Comparison of ENCODE assay signal across 9 cellular contexts in genomic region chr20:35539756-35540212, GRCh38. TPM values are rescaled to one million over a fixed set of nuclear protein-coding genes. Genes with fewer than 3 reads are reported as not detected.
DNase-seq lines count a peak whose midpoint lies in the region; ATAC-seq, FAIRE-seq and TF ChIP-seq lines count a peak whose summit lies in the region.
"Had no signal": no experiment of that assay in that cellular context is flagged by ENCODE, and none has a peak within 500 bp of the region (broad histone marks: within the 10 kb centered on the region; RNA-seq: fewer than 3 reads in every experiment).

No MANE protein-coding gene starts in this region.

- H4K91ac ChIP-seq in H1 (replicated peaks; ENCODE audit: insufficient read length, low read length) = no peak overlapping the region

- H3K36me3 ChIP-seq in HEK293 (ENCODE audit: control insufficient read depth in 2 of 2, insufficient read depth in 1 of 2, low read length in 2 of 2) = peaks cover 0 to 16% of the 10 kb centered on the region in 2 experiments; a peak in 1 of 3 replicates
- H3K36me3 ChIP-seq in H1 (ENCODE audit: control insufficient read depth in 2 of 4, insufficient read depth in 4 of 4, low read length in 3 of 4) = peaks cover 0 to 4% (median 1%) of the 10 kb centered on the region in 4 experiments; a peak in 1 of 8 replicates
- H3K36me3 ChIP-seq in left ventricle myocardium inferior = peaks cover 9% of the 10 kb centered on the region

- POLR2A ChIA-PET in HEK293 (lab: Yijun Ruan, JAX) (interaction anchor here (0.9 kb wide), 1 partner anchor 85 kb away, joined by 3 read pairs; the partner anchor contains the start of gene CEP250), H1 (lab: Charles Lee; ENCODE audit: partially characterized antibody) (interaction anchor here (0.6 to 3.3 kb wide), 8 partner anchors 9 to 124 kb away, joined by 3 to 21 read pairs (median 4); partner anchors contain the start of genes CEP250 and SPAG4)

- no peaks in the 10 kb centered on the region for H4K20me1 ChIP-seq in H1 (replicated peaks in 1 of 2; ENCODE audit: control insufficient read depth in 1 of 2, insufficient read depth in 2 of 2, low read length in 2 of 2)

- no peak overlapping the region for H2BK120ac ChIP-seq in H1 (replicated peaks; ENCODE audit: low read depth, low read length)

- H3K9me3 Mint-ChIP-seq in Calu3 (ENCODE audit: low read depth, unreplicated experiment) = no peaks in the 10 kb centered on the region

- H3K27ac ChIP-seq in HEK293 (ENCODE audit: extremely low read depth, low read depth, low read length) (0 out of 2 replicates have a peak overlapping the region, but pooled peaks have one; percentile 30), H1 (ENCODE audit: low read depth, low read length) (no peak overlapping the region), left ventricle myocardium inferior (replicated peaks) (no peak overlapping the region)
- H3K27ac ChIP-seq: thoracic aorta had no signal

- H3K27me3 Mint-ChIP-seq in Calu3 (ENCODE audit: unreplicated experiment) = no peaks in the 10 kb centered on the region

- H3K4me1 ChIP-seq in HEK293 (ENCODE audit: control insufficient read depth, insufficient read depth, low read length) (peaks cover 4% of the 10 kb centered on the region; the same call in 1 of the 2 replicates), H1 (replicated peaks in 1 of 4; ENCODE audit: control insufficient read depth in 3 of 4, insufficient read depth in 4 of 4, low read length in 3 of 4) (peaks cover 2 to 6% (median 4%) of the 10 kb centered on the region in 4 experiments; a peak in 5 of 7 replicates), left ventricle myocardium inferior (peaks cover 20% of the 10 kb centered on the region)

- H3K4me2 ChIP-seq in H1 (ENCODE audit: insufficient read depth in 1 of 2, low read depth in 2 of 2, low read length in 2 of 2) = peak overlapping the region; percentile 73 to 91

- no peak for ATAC-seq in stimulated activated naive CD8-positive, alpha-beta T cell treated with anti-CD3 and anti-CD28 coated beads, Interleukin-15, Interleukin-2, amounts not matched to agents 100 U/mL and 50 U/mL, for 24 hours
- no peak for ATAC-seq in HG02763 (IDR thresholded peaks at IDR 0.05; ENCODE audit: unreplicated experiment)

- peak in 1 of 2 experiments; percentile 74; a peak in 2 of 3 replicates for TF ChIP-seq POLR2A in H1 (IDR thresholded peaks at IDR 0.05; ENCODE audit: control extremely low read depth in 1 of 2, low read depth in 2 of 2, low read length in 2 of 2)

- H3K36me3 Mint-ChIP-seq in Calu3 (ENCODE audit: insufficient read depth, unreplicated experiment) = peaks cover 28% of the 10 kb centered on the region

- H2AFZ ChIP-seq in H1 (ENCODE audit: low read length) = peak overlapping the region; percentile 91

- H2BK20ac ChIP-seq in H1 (ENCODE audit: low read length) = no peak overlapping the region

- peaks cover 6% of the 10 kb centered on the region; the same call in 1 of the 2 replicates for H3K79me1 ChIP-seq in H1 (ENCODE audit: low read depth, low read length)

- H3K23ac ChIP-seq in H1 (ENCODE audit: insufficient read length) = no peak overlapping the region

- no peak overlapping the region for H3K56ac ChIP-seq in H1 (replicated peaks; ENCODE audit: insufficient read length, low read depth, low read length)

- no peak for TF ChIP-seq EP300 in H1 (IDR thresholded peaks at IDR 0.05; ENCODE audit: borderline replicate concordance in 1 of 2, low read depth in 2 of 2, low read length in 2 of 2)

- CTCF ChIA-PET in Calu3 (lab: Charles Lee) = interaction anchor here (0.5 to 1.0 kb wide), 6 partner anchors 13 to 403 kb away, joined by 3 to 5 read pairs (median 4); no protein-coding TSS in a partner anchor
- CTCF ChIA-PET in HEK293 (lab: Yijun Ruan, JAX) = interaction anchor here (0.9 kb wide), 1 partner anchor 233 kb away, joined by 4 read pairs; no protein-coding TSS in a partner anchor
- CTCF ChIA-PET in H1 (lab: Charles Lee; ENCODE audit: partially characterized antibody) = interaction anchor here (0.6 to 1.3 kb wide), 2 partner anchors 27 to 445 kb away, joined by 3 read pairs; no protein-coding TSS in a partner anchor

- intact Hi-C loops in Calu3 (cut with micrococcal nuclease; ENCODE audit: unreplicated experiment) = no loop called here
- intact Hi-C loops in left ventricle myocardium inferior (cut with micrococcal nuclease) = no loop called here

- WGBS in H1 (ENCODE audit: extremely low coverage in 1 of 2, insufficient coverage in 1 of 2, insufficient read length in 1 of 2, insufficient replicate concordance in 2 of 2, low coverage in 1 of 2, low lambda C conversion rate in 2 of 2, missing lambda C conversion rate in 1 of 2), 2 experiments = 26% methylated on average over 11 of the region's 11 CpGs; no CpG with 5 or more reads in 1 of the 2 experiments

- no peak overlapping the region for H2BK15ac ChIP-seq in H1 (ENCODE audit: low read length)

- peak overlapping the region; percentile 85 for H4K5ac ChIP-seq in H1 (ENCODE audit: insufficient read length, low read depth, low read length)

- no peak overlapping the region for H3K18ac ChIP-seq in H1 (ENCODE audit: extremely low read depth, low read length)

- no peak overlapping the region for H3K4ac ChIP-seq in H1 (replicated peaks; ENCODE audit: insufficient read length, low read depth, low read length)

- no peak for TF ChIP-seq CTCF in Calu3 (IDR thresholded peaks at IDR 0.05; ENCODE audit: unreplicated experiment)
- no peak for TF ChIP-seq CTCF in HEK293 (tag by site-specific recombination; IDR thresholded peaks at IDR 0.05)
- no peak for TF ChIP-seq CTCF in H1 (IDR thresholded peaks at IDR 0.05; ENCODE audit: control extremely low read depth in 1 of 3, insufficient read depth in 1 of 3, low read depth in 1 of 3, low read length in 3 of 3)
- no peak for TF ChIP-seq CTCF in left ventricle myocardium inferior (IDR thresholded peaks at IDR 0.05; ENCODE audit: borderline replicate concordance)

- H2BK5ac ChIP-seq in H1 (ENCODE audit: low read depth, low read length) = no peak overlapping the region

- H3K27me3 ChIP-seq in H1 (replicated peaks in 1 of 4; ENCODE audit: control insufficient read depth in 3 of 4, extremely low read depth in 1 of 4, insufficient read depth in 3 of 4, low read length in 3 of 4) (no peaks in the 10 kb centered on the region), left ventricle myocardium inferior (ENCODE audit: low read depth) (no peaks in the 10 kb centered on the region)

- H2BK12ac ChIP-seq in H1 (ENCODE audit: low read depth, low read length) = no peak overlapping the region

- peaks cover 18% of the 10 kb centered on the region for H3K4me1 Mint-ChIP-seq in Calu3 (ENCODE audit: low read depth, unreplicated experiment)

- peaks cover 0 to 10% of the 10 kb centered on the region in 2 experiments; a peak in 1 of 4 replicates for H3K79me2 ChIP-seq in H1 (ENCODE audit: control insufficient read depth in 1 of 2, insufficient read depth in 2 of 2, low read length in 2 of 2)

- H3K27ac Mint-ChIP-seq in Calu3 (ENCODE audit: unreplicated experiment) = peak overlapping the region; percentile 85

- H3K23me2 ChIP-seq in H1 (ENCODE audit: low read depth, low read length) = peaks cover 11% of the 10 kb centered on the region

- TF ChIP-seq RAD21 in H1 (IDR thresholded peaks at IDR 0.05 in 1 of 2, conservative IDR thresholded peaks at IDR 0.05 in 1 of 2; ENCODE audit: low read depth in 2 of 2, low read length in 2 of 2) = no peak

- H3K4me3 ChIP-seq in HEK293 (ENCODE audit: low read depth, low read length) (no peak overlapping the region), H1 (ENCODE audit: extremely low read depth in 1 of 4, insufficient read depth in 2 of 4, low read depth in 3 of 4, low read length in 4 of 4) (peak overlapping the region; percentile 2 to 54 (median 21); a peak in 4 of 8 replicates), left ventricle myocardium inferior (no peak overlapping the region)
- H3K4me3 ChIP-seq: thoracic aorta had no signal

- BruUV-seq in Calu3 (replicated peaks; lab: Mats Ljungman, UMichigan) = no TSS peak

- DNase-seq in Calu3 (peak; percentile 94), NCI-H446 (lab: John Stamatoyannopoulos, UW) (peak; percentile 27 to 80), H1 (ENCODE audit: low read depth in 1 of 2, low spot score in 2 of 2) (peak in 1 of 2 experiments; percentile 72), middle frontal gyrus (ENCODE audit: extremely low spot score, low spot score) (no peak), left ventricle myocardium inferior (no peak)
- DNase-seq in stimulated activated naive CD8-positive, alpha-beta T cell treated with anti-CD3 and anti-CD28 coated beads, Interleukin-15, Interleukin-2, amounts not matched to agents 100 U/mL and 50 U/mL, for 24 hours = peak; percentile 20

- H3K9me3 ChIP-seq in HEK293 (ENCODE audit: control insufficient read depth, insufficient read depth, low read depth, low read length) (no peaks in the 10 kb centered on the region), H1 (ENCODE audit: insufficient read depth in 2 of 2, low read depth in 1 of 2, low read length in 1 of 2) (no peaks in the 10 kb centered on the region), left ventricle myocardium inferior (replicated peaks) (no peaks in the 10 kb centered on the region)
- H3K9me3 ChIP-seq: thoracic aorta had no signal

- peak; percentile 84 for FAIRE-seq in H1 (lab: Jason Lieb, UNC)

- H3K9ac ChIP-seq in H1 (replicated peaks in 1 of 4; ENCODE audit: extremely low read depth in 1 of 4, low read depth in 3 of 4, low read length in 3 of 4) = peak overlapping the region in 3 of 4 experiments; percentile 49 to 70 (median 56); a peak in 5 of 7 replicates

- no peak overlapping the region for H2AK5ac ChIP-seq in H1 (ENCODE audit: low read depth, low read length)

- H3K14ac ChIP-seq in H1 (ENCODE audit: insufficient read length) = no peak overlapping the region

- no peak overlapping the region; the same call in 1 of the 2 replicates for H4K8ac ChIP-seq in H1 (ENCODE audit: extremely low read depth, insufficient read depth, low read length)

- H3K4me3 Mint-ChIP-seq in Calu3 (ENCODE audit: low read depth, unreplicated experiment) = peak overlapping the region; percentile 71

RNA-seq across cellular contexts. Expression of gene ERGIC3, which starts 2.1 kb away (rescaled TPM):
- total RNA-seq in Calu3 (2022) (392 and 411 TPM in 2 replicates), left ventricle myocardium inferior (103 TPM)
- total RNA-seq in H1 (2021; fragmentation: NEBNext Ultra II Directional; extraction: Animal tissue kit (Norgen Biotek cat#: 25700)) = 174 and 178 TPM in 2 replicates
- polyA plus RNA-seq in H1 (2011; rRNA removed) = 341 and 364 TPM in 2 replicates
- polyA plus RNA-seq in H1 (2011; cell fraction: cytosol; rRNA removed) = 363 TPM
- 409 TPM for polyA plus RNA-seq in H1 (2011; cell fraction: nucleus; rRNA removed)
- 277 to 371 TPM (median 349 TPM) in 4 replicates for polyA plus RNA-seq in H1 (2012, experiment 1 of 2)
- polyA plus RNA-seq in H1 (2012, experiment 2 of 2) = 315 TPM
- 143 TPM for polyA plus RNA-seq in H1 (2013, experiment 1 of 2)
- 146 TPM for polyA plus RNA-seq in H1 (2013, experiment 2 of 2)
- polyA minus RNA-seq in H1 (2011; rRNA and poly(A)+ RNA removed) = 335 and 380 TPM in 2 replicates
- polyA minus RNA-seq in H1 (2011; cell fraction: cytosol; rRNA and poly(A)+ RNA removed) = 83.5 TPM
- 96.6 TPM for polyA minus RNA-seq in H1 (2011; cell fraction: nucleus; rRNA and poly(A)+ RNA removed)

RNA-seq across cellular contexts. Expression of gene C20orf173, which starts 10.3 kb away (rescaled TPM):
- total RNA-seq in Calu3 (2022) (not detected in 2 replicates), left ventricle myocardium inferior (not detected)
- not detected in 2 replicates for total RNA-seq in H1 (2021; fragmentation: NEBNext Ultra II Directional; extraction: Animal tissue kit (Norgen Biotek cat#: 25700))
- polyA plus RNA-seq in H1 (2011; rRNA removed) = not detected in 2 replicates
- polyA plus RNA-seq in H1 (2011; cell fraction: cytosol; rRNA removed) = not detected
- polyA plus RNA-seq in H1 (2011; cell fraction: nucleus; rRNA removed) = not detected
- polyA plus RNA-seq in H1 (2012, experiment 1 of 2) = not detected in 4 replicates
- not detected for polyA plus RNA-seq in H1 (2012, experiment 2 of 2)
- not detected for polyA plus RNA-seq in H1 (2013, experiment 1 of 2)
- polyA plus RNA-seq in H1 (2013, experiment 2 of 2) = not detected
- polyA minus RNA-seq in H1 (2011; rRNA and poly(A)+ RNA removed) = not detected in 2 replicates
- polyA minus RNA-seq in H1 (2011; cell fraction: cytosol; rRNA and poly(A)+ RNA removed) = not detected
- polyA minus RNA-seq in H1 (2011; cell fraction: nucleus; rRNA and poly(A)+ RNA removed) = not detected
- total RNA-seq: thoracic aorta had no signal

Comparison
In these comparisons a context has a peak if more than half of its experiments do, and no peak if none do; other contexts are left out.
1. DNase-seq: peak in Calu3 (single experiment), NCI-H446 (2 of 2) and stimulated activated naive CD8-positive, alpha-beta T cell treated with anti-CD3 and anti-CD28 coated beads, Interleukin-15, Interleukin-2, amounts not matched to agents 100 U/mL and 50 U/mL, for 24 hours (single experiment); none in middle frontal gyrus (single experiment) and left ventricle myocardium inferior (single experiment).
2. H3K4me3 ChIP-seq: peak in H1 (4 of 4); none in HEK293 (single experiment) and left ventricle myocardium inferior (single experiment).